31 cellular contexts compared by ENCODE assay signal in genomic region chr5:2995035-2995434, GRCh38.
"Had no signal": no experiment of that assay in that cellular context is flagged by ENCODE, and none has a peak within 500 bp of the region (broad histone marks: within the 10 kb centered on the region; RNA-seq: fewer than 3 reads in every experiment).

No MANE protein-coding gene starts in this region.

- ATAC-seq: Panc1, Right ventricle myocardium inferior, SK-N-SH treated with all-trans-retinoic acid at 6 μM for 48 hours had no signal

- H3K9me3 ChIP-seq: MG63, SJCRH30 had no signal

- H3K4me1 ChIP-seq: SJCRH30 had no signal

- H3K27me3 ChIP-seq: MG63, SJCRH30 had no signal

- DNase-seq: Kasumi-1, MG63, NCI-H1048, NCI-H1092 treated with DMSO at 0.1 percent for 48 hours, NCI-H1105 treated with DMSO at 0.1 percent for 48 hours, NCI-H1417, NCI-H1436, NCI-H146, NCI-H1694, NCI-H187, NCI-H1930, NCI-H2029 treated with DMSO at 0.1 percent for 48 hours, NCI-H2081 treated with DMSO at 0.1 percent for 48 hours, NCI-H2107, NCI-H2171, NCI-H226, NCI-H446 treated with DMSO at 0.1 percent for 48 hours, NCI-H510A, NCI-H524, NCI-H69, NCI-H748 treated with DMSO at 0.1 percent for 48 hours, NCI-H82, PC-9, SHP77, SIG-M5, SJCRH30 had no signal

- H3K27ac ChIP-seq: PC-9, RWPE1, SJCRH30, SK-N-MC had no signal

- H3K36me3 ChIP-seq: MG63, SJCRH30 had no signal

- H3K4me3 ChIP-seq: MG63, PC-9, SJCRH30, SK-N-MC had no signal
